Comparison of ENCODE assay signal across 7 cellular contexts in the genomic region with DNA sequence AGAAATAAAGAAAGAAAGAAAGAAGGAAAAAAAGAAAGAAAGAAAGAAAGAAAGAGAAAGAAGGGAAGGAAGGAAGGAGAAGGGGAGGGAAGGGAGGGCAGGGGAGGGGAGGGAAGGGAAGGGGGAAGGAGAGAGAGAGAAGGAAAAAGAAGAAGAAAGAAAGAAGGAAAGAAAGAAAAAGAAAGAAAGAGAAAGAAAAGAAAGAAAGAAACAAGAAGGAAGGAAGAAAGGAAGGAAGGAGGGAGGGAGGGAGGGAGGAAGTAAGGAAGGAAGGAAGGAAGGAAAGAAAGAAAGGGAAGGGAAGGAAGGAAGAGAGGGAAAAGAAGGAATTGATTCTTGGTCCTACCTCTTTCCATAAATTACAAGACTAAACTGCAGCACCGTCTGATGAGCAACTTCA.
"Had no signal": no experiment of that assay in that cellular context is flagged by ENCODE, and none has a peak within 500 bp of the region (broad histone marks: within the 10 kb centered on the region; RNA-seq: fewer than 3 reads in every experiment).

No MANE protein-coding gene starts in this region.

- H3K4me1 ChIP-seq: HAP-1 had no signal

- H3K27ac Mint-ChIP-seq: IgD-negative memory B cell had no signal

- H3K9me3 ChIP-seq: HAP-1 had no signal

- H3K36me3 ChIP-seq: HAP-1 had no signal

- DNase-seq: GOT3, H7, KG1 had no signal

- ATAC-seq: HCT116 had no signal

- FAIRE-seq: HTR-8/SVneo had no signal

- H3K4me3 Mint-ChIP-seq: IgD-negative memory B cell had no signal

- H3K36me3 Mint-ChIP-seq: IgD-negative memory B cell had no signal

- H3K4me3 ChIP-seq: HAP-1 had no signal
